Comparison of ENCODE assay signal across 8 cellular contexts in genomic region chr17:83173997-83174858, GRCh38.
DNase-seq lines count a peak whose midpoint lies in the region; ATAC-seq and TF ChIP-seq lines count a peak whose summit lies in the region.

No MANE protein-coding gene starts in this region.

- peak; percentile 57 for ATAC-seq in GM21529 (IDR thresholded peaks at IDR 0.05; ENCODE audit: unreplicated experiment)
- peak; percentile 68 for ATAC-seq in activated B cell treated with CpG ODN at 0.5 μM for 24 hours (ENCODE audit: low read depth)
- peak; percentile 10 to 26 for ATAC-seq in natural killer cell treated with Interleukin-12 subunit alpha and Interleukin-12 subunit beta and Interleukin-15 and Interleukin-18, amount 100 ng/mL, for 72 hours
- no peak for ATAC-seq in HG03432 (IDR thresholded peaks at IDR 0.05; ENCODE audit: unreplicated experiment)
- no peak for ATAC-seq in GM18517 (IDR thresholded peaks at IDR 0.05; ENCODE audit: unreplicated experiment)

- no peaks in the 10 kb centered on the region for H3K9me3 ChIP-seq in transverse colon

- TF ChIP-seq CTCF in activated B cell treated with CpG ODN at 0.5 μM for 24 hours (IDR thresholded peaks at IDR 0.05) (no peak), transverse colon (IDR thresholded peaks at IDR 0.05) (no peak)

- H3K36me3 Mint-ChIP-seq in activated B cell treated with CpG ODN at 0.5 μM for 24 hours (ENCODE audit: low read depth), result no peaks in the 10 kb centered on the region
- H3K36me3 Mint-ChIP-seq in natural killer cell treated with Interleukin-12 subunit alpha and Interleukin-12 subunit beta and Interleukin-15 and Interleukin-18, amount 100 ng/mL, for 72 hours, result no peaks in the 10 kb centered on the region

- CTCF ChIA-PET in activated B cell treated with CpG ODN at 0.5 μM for 24 hours (lab: Charles Lee), result no interaction called here

- H3K27ac ChIP-seq in transverse colon, result no peak overlapping the region

- H3K27me3 Mint-ChIP-seq in activated B cell treated with CpG ODN at 0.5 μM for 24 hours, result peaks cover 14% of the 10 kb centered on the region
- peaks cover 4 to 11% of the 10 kb centered on the region in 2 donors for H3K27me3 Mint-ChIP-seq in natural killer cell treated with Interleukin-12 subunit alpha and Interleukin-12 subunit beta and Interleukin-15 and Interleukin-18, amount 100 ng/mL, for 72 hours

- intact Hi-C loops in activated B cell treated with CpG ODN at 0.5 μM for 24 hours (cut with micrococcal nuclease), result no loop called here
- intact Hi-C loops in transverse colon (cut with DNase I; ENCODE audit: low total_unique reads), result no loop called here

- H3K4me1 ChIP-seq in transverse colon, result no peaks in the 10 kb centered on the region

- H3K9me3 Mint-ChIP-seq in activated B cell treated with CpG ODN at 0.5 μM for 24 hours, result no peaks in the 10 kb centered on the region
- no peaks in the 10 kb centered on the region for H3K9me3 Mint-ChIP-seq in natural killer cell treated with Interleukin-12 subunit alpha and Interleukin-12 subunit beta and Interleukin-15 and Interleukin-18, amount 100 ng/mL, for 72 hours

- WGBS in transverse colon (ENCODE audit: low coverage in 1 of 2), 2 donors, result 82% methylated on average over 24 of the region's 24 CpGs; no CpG with 5 or more reads in 1 of the 2 donors

- H3K4me1 Mint-ChIP-seq in activated B cell treated with CpG ODN at 0.5 μM for 24 hours, result peaks cover 18% of the 10 kb centered on the region
- peaks cover 3 to 9% of the 10 kb centered on the region in 2 donors for H3K4me1 Mint-ChIP-seq in natural killer cell treated with Interleukin-12 subunit alpha and Interleukin-12 subunit beta and Interleukin-15 and Interleukin-18, amount 100 ng/mL, for 72 hours (ENCODE audit: low read depth in 2 of 2)

- H3K27me3 ChIP-seq in transverse colon, result peaks cover 12% of the 10 kb centered on the region

- no peak overlapping the region for H3K4me3 Mint-ChIP-seq in activated B cell treated with CpG ODN at 0.5 μM for 24 hours
- H3K4me3 Mint-ChIP-seq in natural killer cell treated with Interleukin-12 subunit alpha and Interleukin-12 subunit beta and Interleukin-15 and Interleukin-18, amount 100 ng/mL, for 72 hours, result no peak overlapping the region

- no peak for TF ChIP-seq POLR2A in transverse colon (IDR thresholded peaks at IDR 0.05)

- no peak for TF ChIP-seq EP300 in transverse colon (IDR thresholded peaks at IDR 0.05; ENCODE audit: low read depth)

- no peaks in the 10 kb centered on the region for H3K36me3 ChIP-seq in transverse colon

- no peak overlapping the region for H3K4me3 ChIP-seq in transverse colon

- DNase-seq in DMS153 treated with DMSO at 0.1 percent for 48 hours (lab: John Stamatoyannopoulos, UW; ENCODE audit: unreplicated experiment) (peak; percentile 56), activated B cell treated with CpG ODN at 0.5 μM for 24 hours (no peak), NCI-H128 (lab: John Stamatoyannopoulos, UW; ENCODE audit: unreplicated experiment) (no peak), transverse colon (no peak)
- peak; percentile 48 for DNase-seq in natural killer cell treated with Interleukin-12 subunit alpha and Interleukin-12 subunit beta and Interleukin-15 and Interleukin-18, amount 100 ng/mL, for 72 hours (ENCODE audit: low spot score)

- in situ Hi-C loops in transverse colon (cut with MboI; ENCODE audit: low pct_ligation_motif_present in 1 of 4, low pct_unique_long_range_greater_than_20kb in 1 of 4, low sequenced_read_pairs in 3 of 4), result no loop called here

- POLR2A ChIA-PET in activated B cell treated with CpG ODN at 0.5 μM for 24 hours (lab: Charles Lee), result no interaction called here

- no peak overlapping the region for H3K27ac Mint-ChIP-seq in activated B cell treated with CpG ODN at 0.5 μM for 24 hours
- no peak overlapping the region for H3K27ac Mint-ChIP-seq in natural killer cell treated with Interleukin-12 subunit alpha and Interleukin-12 subunit beta and Interleukin-15 and Interleukin-18, amount 100 ng/mL, for 72 hours

Comparison
In these comparisons a context has a peak if more than half of its experiments do, and no peak if none do; other contexts are left out.
1. DNase-seq: peak in DMS153 treated with DMSO at 0.1 percent for 48 hours (single experiment) and natural killer cell treated with Interleukin-12 subunit alpha and Interleukin-12 subunit beta and Interleukin-15 and Interleukin-18, amount 100 ng/mL, for 72 hours (single experiment); none in activated B cell treated with CpG ODN at 0.5 μM for 24 hours (single experiment), NCI-H128 (single experiment) and transverse colon (single experiment).
2. ATAC-seq: peak in GM21529 (single experiment), activated B cell treated with CpG ODN at 0.5 μM for 24 hours (single experiment) and natural killer cell treated with Interleukin-12 subunit alpha and Interleukin-12 subunit beta and Interleukin-15 and Interleukin-18, amount 100 ng/mL, for 72 hours (2 of 2); none in HG03432 (single experiment) and GM18517 (single experiment).